In the genomic region with DNA sequence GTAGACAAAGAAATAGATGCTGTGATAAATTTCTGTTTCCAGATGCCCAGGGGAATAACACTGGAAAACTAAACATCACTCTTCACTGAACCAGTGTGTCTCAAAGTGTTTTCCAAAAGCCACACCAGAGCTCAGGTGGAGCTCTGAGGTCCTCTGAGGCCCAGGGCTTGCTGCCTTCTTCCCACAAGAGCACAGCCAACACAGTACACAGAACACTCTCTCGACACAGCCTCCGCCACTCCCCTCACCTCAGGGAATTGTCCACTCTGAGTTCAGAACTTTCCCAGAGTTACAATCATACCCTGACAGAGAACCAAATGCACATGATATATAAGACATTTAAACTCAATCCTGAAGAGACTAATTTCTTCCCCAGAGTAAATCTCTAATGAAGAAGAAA, we compare ENCODE assay signal across 16 cellular contexts. TPM values are rescaled to one million over a fixed set of nuclear protein-coding genes. Genes with fewer than 3 reads are reported as not detected.
DNase-seq lines count a peak whose midpoint lies in the region; ATAC-seq and TF ChIP-seq lines count a peak whose summit lies in the region.
"Had no signal": no experiment of that assay in that cellular context is flagged by ENCODE, and none has a peak within 500 bp of the region (broad histone marks: within the 10 kb centered on the region; RNA-seq: fewer than 3 reads in every experiment).

No MANE protein-coding gene starts in this region.

- CTCF ChIA-PET in PC-9 (lab: Charles Lee) = interaction anchor here (2.1 kb wide), 1 partner anchor 50 kb away, joined by 4 read pairs; no protein-coding TSS in a partner anchor

- ATAC-seq in GM19328 (IDR thresholded peaks at IDR 0.05; ENCODE audit: unreplicated experiment) (no peak), GM19351 (IDR thresholded peaks at IDR 0.05; ENCODE audit: unreplicated experiment) (no peak)
- ATAC-seq: foreskin keratinocyte, left lobe of liver had no signal

- H2AFZ ChIP-seq in PC-9 = no peak overlapping the region

- no peak for TF ChIP-seq CTCF in PC-9 (conservative IDR thresholded peaks at IDR 0.05)

- H3K4me2 ChIP-seq in BLaER1 = peak overlapping the region; percentile 88
- H3K4me2 ChIP-seq in PC-9 = peak overlapping the region; percentile 88

- BruUV-seq in PC-9 (replicated peaks; lab: Mats Ljungman, UMichigan) = no TSS peak

- H3K4me1 ChIP-seq in BLaER1 (peaks cover 65% of the 10 kb centered on the region), PC-9 (replicated peaks; ENCODE audit: insufficient read depth) (peaks cover 22% of the 10 kb centered on the region), rectal smooth muscle tissue (ENCODE audit: control insufficient read depth, insufficient read depth, low read length) (peaks cover 37% of the 10 kb centered on the region)

- peaks cover 7% of the 10 kb centered on the region; the same call in 1 of the 2 replicates for H3F3A ChIP-seq in PC-9 (ENCODE audit: insufficient read depth, low read depth)

- no peak overlapping the region for H3K9ac ChIP-seq in BLaER1
- H3K9ac ChIP-seq in rectal smooth muscle tissue (ENCODE audit: low read length) = no peak overlapping the region

- H3K9me3 ChIP-seq in BLaER1 = no peaks in the 10 kb centered on the region
- H3K9me3 ChIP-seq in PC-9 (ENCODE audit: insufficient read depth, low read depth) = no peaks in the 10 kb centered on the region

- H3K27me3 ChIP-seq in BLaER1 = peaks cover 16% of the 10 kb centered on the region
- no peaks in the 10 kb centered on the region for H3K27me3 ChIP-seq in PC-9 (ENCODE audit: insufficient read depth, low read depth)
- no peaks in the 10 kb centered on the region for H3K27me3 ChIP-seq in rectal smooth muscle tissue (ENCODE audit: control insufficient read depth, insufficient read depth, low read length)

- DNase-seq in PC-9 (no peak), globus pallidus (ENCODE audit: low spot score) (peak; percentile 20), NCI-H1930 (lab: John Stamatoyannopoulos, UW) (no peak), DMS153 treated with DMSO at 0.1 percent for 48 hours (lab: John Stamatoyannopoulos, UW; ENCODE audit: unreplicated experiment) (no peak)
- DNase-seq: activated T-cell treated with anti-CD3 and anti-CD28 coated beads, Interleukin-2, amount 50 U/mL, for 48 hours; central memory CD4-positive, alpha-beta T cell; foreskin keratinocyte; KBM-7 had no signal

- H3K79me2 ChIP-seq in PC-9 (ENCODE audit: low read depth) = peaks cover 68% of the 10 kb centered on the region

- H3K4me3 ChIP-seq in BLaER1 = no peak overlapping the region
- no peak overlapping the region for H3K4me3 ChIP-seq in PC-9
- H3K4me3 ChIP-seq in rectal smooth muscle tissue (ENCODE audit: low read length) = no peak overlapping the region
- H3K4me3 ChIP-seq: skin epidermis had no signal

- POLR2A ChIA-PET in PC-9 (lab: Charles Lee; ENCODE audit: unreplicated experiment) = interaction anchor here (0.6 to 0.8 kb wide), 3 partner anchors 9 to 137 kb away, joined by 4 to 9 read pairs (median 7); a partner anchor contains a TSS

- H3K36me3 ChIP-seq in BLaER1 (peaks cover 6% of the 10 kb centered on the region; the same call in 1 of the 2 replicates), PC-9 (ENCODE audit: low read depth) (no peaks in the 10 kb centered on the region), rectal smooth muscle tissue (ENCODE audit: control insufficient read depth, insufficient read depth, low read length) (no peaks in the 10 kb centered on the region)

- H3K27ac ChIP-seq in BLaER1 (no peak overlapping the region), PC-9 (no peak overlapping the region), rectal smooth muscle tissue (ENCODE audit: low read depth, low read length) (peak overlapping the region; percentile 27)
- H3K27ac ChIP-seq: C4-2B, foreskin keratinocyte, RWPE1 had no signal

- peaks cover 70% of the 10 kb centered on the region for H4K20me1 ChIP-seq in BLaER1
- H4K20me1 ChIP-seq in PC-9 (ENCODE audit: insufficient read depth) = 0 out of 2 replicates have a peak, but pooled peaks cover 4% of the 10 kb centered on the region

- H3K9me2 ChIP-seq in PC-9 (ENCODE audit: insufficient read depth) = no peaks in the 10 kb centered on the region

- intact Hi-C loops in PC-9 (cut with micrococcal nuclease; ENCODE audit: unreplicated experiment) = no loop called here

RNA-seq across cellular contexts. Expression of a gene that starts 3.1 kb away (rescaled TPM):
- 31.7 and 36.5 TPM in 2 replicates for total RNA-seq in PC-9 (2021)
